In the genomic region with DNA sequence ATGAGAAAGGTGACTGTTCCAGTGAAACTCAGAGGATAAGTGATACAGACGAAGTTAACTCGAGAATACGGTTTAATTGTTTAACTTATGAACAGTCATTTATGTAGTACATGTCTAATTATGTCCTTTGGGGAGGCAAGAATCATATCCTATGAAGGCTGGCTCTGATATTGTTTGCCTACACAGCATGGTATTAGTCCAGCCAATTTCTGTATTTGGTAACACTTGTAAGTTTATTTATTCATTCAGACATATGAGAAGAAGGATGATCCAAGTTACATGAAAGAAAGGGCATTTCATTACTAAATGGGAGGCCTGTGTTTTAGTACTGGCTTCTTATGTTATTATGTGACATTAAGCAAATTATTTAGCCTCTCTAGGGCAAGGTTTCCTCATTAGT, we compare ENCODE assay signal across 1 cellular context.
TF ChIP-seq lines count a peak whose summit lies in the region.

No MANE protein-coding gene starts in this region.

TF ChIP-seq in IMR-90, 13 proteins besides CTCF, POLR2A, EP300 and RAD21:
- no peak for TF ChIP-seq FOS (IDR thresholded peaks at IDR 0.05; ENCODE audit: low read depth, low read length)
- no peak for TF ChIP-seq MAZ (IDR thresholded peaks at IDR 0.05; ENCODE audit: borderline replicate concordance, low read depth, low read length)
- TF ChIP-seq, protein P1, sequence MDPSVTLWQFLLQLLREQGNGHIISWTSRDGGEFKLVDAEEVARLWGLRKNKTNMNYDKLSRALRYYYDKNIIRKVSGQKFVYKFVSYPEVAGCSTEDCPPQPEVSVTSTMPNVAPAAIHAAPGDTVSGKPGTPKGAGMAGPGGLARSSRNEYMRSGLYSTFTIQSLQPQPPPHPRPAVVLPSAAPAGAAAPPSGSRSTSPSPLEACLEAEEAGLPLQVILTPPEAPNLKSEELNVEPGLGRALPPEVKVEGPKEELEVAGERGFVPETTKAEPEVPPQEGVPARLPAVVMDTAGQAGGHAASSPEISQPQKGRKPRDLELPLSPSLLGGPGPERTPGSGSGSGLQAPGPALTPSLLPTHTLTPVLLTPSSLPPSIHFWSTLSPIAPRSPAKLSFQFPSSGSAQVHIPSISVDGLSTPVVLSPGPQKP (IDR thresholded peaks at IDR 0.05; ENCODE audit: borderline replicate concordance, low read depth, low read length): no peak
- TF ChIP-seq RFX5 (IDR thresholded peaks at IDR 0.05; ENCODE audit: low read depth, low read length): no peak
- TF ChIP-seq RCOR1 (IDR thresholded peaks at IDR 0.05; ENCODE audit: insufficient replicate concordance, low read length): no peak
- TF ChIP-seq BHLHE40 (IDR thresholded peaks at IDR 0.05; ENCODE audit: low read depth, low read length): no peak
- no peak for TF ChIP-seq CEBPB (IDR thresholded peaks at IDR 0.05; ENCODE audit: low read depth, low read length)
- no peak for TF ChIP-seq MAFK (IDR thresholded peaks at IDR 0.05; ENCODE audit: low read depth, low read length)
- TF ChIP-seq SMC3 (IDR thresholded peaks at IDR 0.05; ENCODE audit: low read depth, low read length): no peak
- TF ChIP-seq CHD1 (IDR thresholded peaks at IDR 0.05; ENCODE audit: low read depth, low read length): no peak
- no peak for TF ChIP-seq MXI1 (IDR thresholded peaks at IDR 0.05; ENCODE audit: borderline replicate concordance, low read depth, low read length)
